ENCODE assay signal across 1 cellular context in genomic region chr21:42668193-42668592, GRCh38.
TF ChIP-seq lines count a peak whose summit lies in the region.

No MANE protein-coding gene starts in this region.

TF ChIP-seq in neural cell, 6 proteins besides CTCF, POLR2A, EP300 and RAD21 (continued from another document):
- TF ChIP-seq, protein P1, sequence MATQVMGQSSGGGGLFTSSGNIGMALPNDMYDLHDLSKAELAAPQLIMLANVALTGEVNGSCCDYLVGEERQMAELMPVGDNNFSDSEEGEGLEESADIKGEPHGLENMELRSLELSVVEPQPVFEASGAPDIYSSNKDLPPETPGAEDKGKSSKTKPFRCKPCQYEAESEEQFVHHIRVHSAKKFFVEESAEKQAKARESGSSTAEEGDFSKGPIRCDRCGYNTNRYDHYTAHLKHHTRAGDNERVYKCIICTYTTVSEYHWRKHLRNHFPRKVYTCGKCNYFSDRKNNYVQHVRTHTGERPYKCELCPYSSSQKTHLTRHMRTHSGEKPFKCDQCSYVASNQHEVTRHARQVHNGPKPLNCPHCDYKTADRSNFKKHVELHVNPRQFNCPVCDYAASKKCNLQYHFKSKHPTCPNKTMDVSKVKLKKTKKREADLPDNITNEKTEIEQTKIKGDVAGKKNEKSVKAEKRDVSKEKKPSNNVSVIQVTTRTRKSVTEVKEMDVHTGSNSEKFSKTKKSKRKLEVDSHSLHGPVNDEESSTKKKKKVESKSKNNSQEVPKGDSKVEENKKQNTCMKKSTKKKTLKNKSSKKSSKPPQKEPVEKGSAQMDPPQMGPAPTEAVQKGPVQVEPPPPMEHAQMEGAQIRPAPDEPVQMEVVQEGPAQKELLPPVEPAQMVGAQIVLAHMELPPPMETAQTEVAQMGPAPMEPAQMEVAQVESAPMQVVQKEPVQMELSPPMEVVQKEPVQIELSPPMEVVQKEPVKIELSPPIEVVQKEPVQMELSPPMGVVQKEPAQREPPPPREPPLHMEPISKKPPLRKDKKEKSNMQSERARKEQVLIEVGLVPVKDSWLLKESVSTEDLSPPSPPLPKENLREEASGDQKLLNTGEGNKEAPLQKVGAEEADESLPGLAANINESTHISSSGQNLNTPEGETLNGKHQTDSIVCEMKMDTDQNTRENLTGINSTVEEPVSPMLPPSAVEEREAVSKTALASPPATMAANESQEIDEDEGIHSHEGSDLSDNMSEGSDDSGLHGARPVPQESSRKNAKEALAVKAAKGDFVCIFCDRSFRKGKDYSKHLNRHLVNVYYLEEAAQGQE (IDR thresholded peaks at IDR 0.05; ENCODE audit: borderline replicate concordance): no peak
